ENCODE assay signal across 10 cellular contexts in the genomic region with DNA sequence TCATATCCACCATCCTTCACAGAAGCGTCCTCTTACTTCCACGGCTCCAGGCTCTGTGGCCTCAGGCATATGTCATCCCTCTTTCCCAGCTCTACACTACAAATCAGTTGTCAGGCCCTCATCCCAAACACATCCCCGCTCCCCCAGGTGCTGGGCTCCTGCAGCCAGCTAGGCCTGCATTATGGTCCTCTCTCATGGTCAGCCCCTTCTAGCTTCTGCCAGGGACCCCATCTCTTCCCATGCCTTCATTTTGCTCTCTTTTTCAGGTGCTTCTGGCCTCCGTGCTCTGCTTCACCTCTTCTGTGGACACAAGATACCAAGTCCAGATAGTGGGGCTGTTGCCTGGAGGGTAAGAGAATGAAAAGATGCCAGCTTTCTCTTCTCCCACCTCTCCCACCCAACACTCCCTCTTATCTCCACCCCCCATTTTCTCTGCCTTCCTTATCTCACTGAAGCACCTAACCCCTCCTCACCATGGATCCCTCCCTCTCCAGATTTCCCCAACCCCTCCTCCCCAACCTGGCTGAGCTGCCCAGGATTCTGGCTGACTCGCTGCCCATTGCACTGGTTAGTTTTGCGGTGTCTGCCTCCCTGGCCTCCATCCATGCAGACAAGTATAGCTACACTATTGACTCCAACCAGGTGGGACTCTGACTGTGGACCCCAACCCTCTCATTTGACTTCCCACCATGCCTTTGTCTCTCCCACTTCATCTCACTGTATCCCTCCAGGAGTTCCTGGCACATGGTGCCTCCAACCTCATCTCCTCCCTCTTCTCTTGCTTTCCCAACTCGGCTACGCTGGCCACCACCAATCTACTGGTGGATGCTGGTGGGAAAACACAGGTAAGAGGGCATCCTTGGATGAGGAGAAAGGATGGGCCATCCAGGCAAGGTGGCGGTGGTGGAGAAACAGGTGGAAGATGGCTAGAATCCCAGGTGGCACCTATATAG. TPM values are rescaled to one million over a fixed set of nuclear protein-coding genes. Genes with fewer than 3 reads are reported as not detected.
DNase-seq lines count a peak whose midpoint lies in the region; ATAC-seq and TF ChIP-seq lines count a peak whose summit lies in the region.
"Had no signal": no experiment of that assay in that cellular context is flagged by ENCODE, and none has a peak within 500 bp of the region (broad histone marks: within the 10 kb centered on the region; RNA-seq: fewer than 3 reads in every experiment).

No MANE protein-coding gene starts in this region.

- peak overlapping the region; percentile 92 for H3K4me3 Mint-ChIP-seq in T-helper 17 cell

- peaks cover 0 to 10% (median 0%) of the 10 kb centered on the region in 9 donors for H3K36me3 ChIP-seq in heart left ventricle
- H3K36me3 ChIP-seq: breast epithelium had no signal

- H3K27me3 Mint-ChIP-seq in T-helper 17 cell = peaks cover 93% of the 10 kb centered on the region

- 87 to 92% (median 90%) methylated on average over 9 of the region's 9 CpGs for WGBS in heart left ventricle, 4 donors

- no peak overlapping the region for H3K27ac Mint-ChIP-seq in T-helper 17 cell

- no peak overlapping the region for H3K4me3 ChIP-seq in heart left ventricle

- H3K4me1 Mint-ChIP-seq in T-helper 17 cell = peaks cover 33% of the 10 kb centered on the region

- no peak for ATAC-seq in heart left ventricle
- ATAC-seq in T-helper 17 cell = no peak
- no peak for ATAC-seq in GM19397 (IDR thresholded peaks at IDR 0.05; ENCODE audit: unreplicated experiment)

- TF ChIP-seq CTCF in heart left ventricle (IDR thresholded peaks at IDR 0.05) = no peak

- no peak for TF ChIP-seq POLR2A in heart left ventricle (IDR thresholded peaks at IDR 0.05)

- peaks cover 0 to 48% (median 17%) of the 10 kb centered on the region in 12 donors for H3K4me1 ChIP-seq in heart left ventricle

- H3K9me3 ChIP-seq in heart left ventricle (no peaks in the 10 kb centered on the region), T-helper 17 cell (ENCODE audit: control insufficient read depth, low read length, poor library complexity, severe bottlenecking) (no peaks in the 10 kb centered on the region)
- H3K9me3 ChIP-seq: breast epithelium had no signal

- DNase-seq in cardiac septum (ENCODE audit: low spot score) (peak; percentile 44), heart left ventricle (no peak), T-helper 17 cell (no peak), islet precursor cell (peak; percentile 45), RPMI8226 (no peak), NCI-H1694 (lab: John Stamatoyannopoulos, UW) (no peak)
- DNase-seq in effector CD8-positive, alpha-beta T cell (lab: John Stamatoyannopoulos, UW) = no peak

- H3K27me3 ChIP-seq in heart left ventricle = peaks cover 6 to 80% (median 35%) of the 10 kb centered on the region in 9 donors

- H3K36me3 Mint-ChIP-seq in T-helper 17 cell (ENCODE audit: low read depth) = peaks cover 16% of the 10 kb centered on the region

- no peak overlapping the region for H3K27ac ChIP-seq in heart left ventricle
- H3K27ac ChIP-seq: breast epithelium had no signal

- intact Hi-C loops in cardiac septum (cut with DNase I) = loop anchor here (1.0 kb wide), 1 partner anchor 39 kb away; no protein-coding TSS in a partner anchor
- intact Hi-C loops in heart left ventricle (cut with DNase I) = loop anchor here in 5 of 10 donors (1.0 to 10.0 kb wide), 5 partner anchors 39 to 168 kb away; a partner anchor contains a TSS

RNA-seq across cellular contexts. Expression of a gene that starts 10.4 kb away (rescaled TPM):
- total RNA-seq in cardiac septum (11.1 TPM), heart left ventricle (1 to 10 TPM; 1.9 to 8.8 (median 5.9) TPM), T-helper 17 cell (not detected)
- 1 to 10 TPM; 2.6 to 5.1 TPM for polyA plus RNA-seq in heart left ventricle
- total RNA-seq: lung microvascular endothelial cell had no signal

RNA-seq across cellular contexts. Expression of a gene that starts 11.3 kb away (rescaled TPM):
- total RNA-seq in cardiac septum (15.0 TPM), heart left ventricle (10 to 100 TPM in 4 of 9 donors, 1 to 10 TPM in 5; 5.5 to 11.5 (median 9.5) TPM), T-helper 17 cell (1 to 10 TPM in 1 of 2 donors, under 1 TPM in 1; 0.37 to 1.2 TPM)
- polyA plus RNA-seq in heart left ventricle = 10 to 100 TPM; 10.2 to 20.3 TPM

RNA-seq across cellular contexts. Expression of a gene that starts 17.9 kb away (rescaled TPM):
- 31.0 TPM for total RNA-seq in cardiac septum
- 10 to 100 TPM; 15.6 to 30.7 (median 22.4) TPM for total RNA-seq in heart left ventricle
- 10 to 100 TPM; 16.3 to 28.3 TPM for polyA plus RNA-seq in heart left ventricle
- total RNA-seq in T-helper 17 cell = 10 to 100 TPM; 24.4 to 32.8 TPM

RNA-seq across cellular contexts. Expression of a gene that starts 31.6 kb away (rescaled TPM):
- total RNA-seq in cardiac septum (17.9 TPM), heart left ventricle (10 to 100 TPM; 12.9 to 31.0 (median 17.0) TPM), T-helper 17 cell (10 to 100 TPM; 28.9 to 32.2 TPM)
- polyA plus RNA-seq in heart left ventricle = 10 to 100 TPM in 1 of 2 donors, 1 to 10 TPM in 1; 4.6 to 22.6 TPM

Comparison
In these comparisons a context has a peak if more than half of its experiments do, and no peak if none do; other contexts are left out.
1. DNase-seq: peak in cardiac septum (single experiment) and islet precursor cell (single experiment); none in heart left ventricle (0 of 5), T-helper 17 cell (0 of 3), RPMI8226 (single experiment), effector CD8-positive, alpha-beta T cell (single experiment) and NCI-H1694 (single experiment).